8 cellular contexts compared by ENCODE assay signal in the genomic region with DNA sequence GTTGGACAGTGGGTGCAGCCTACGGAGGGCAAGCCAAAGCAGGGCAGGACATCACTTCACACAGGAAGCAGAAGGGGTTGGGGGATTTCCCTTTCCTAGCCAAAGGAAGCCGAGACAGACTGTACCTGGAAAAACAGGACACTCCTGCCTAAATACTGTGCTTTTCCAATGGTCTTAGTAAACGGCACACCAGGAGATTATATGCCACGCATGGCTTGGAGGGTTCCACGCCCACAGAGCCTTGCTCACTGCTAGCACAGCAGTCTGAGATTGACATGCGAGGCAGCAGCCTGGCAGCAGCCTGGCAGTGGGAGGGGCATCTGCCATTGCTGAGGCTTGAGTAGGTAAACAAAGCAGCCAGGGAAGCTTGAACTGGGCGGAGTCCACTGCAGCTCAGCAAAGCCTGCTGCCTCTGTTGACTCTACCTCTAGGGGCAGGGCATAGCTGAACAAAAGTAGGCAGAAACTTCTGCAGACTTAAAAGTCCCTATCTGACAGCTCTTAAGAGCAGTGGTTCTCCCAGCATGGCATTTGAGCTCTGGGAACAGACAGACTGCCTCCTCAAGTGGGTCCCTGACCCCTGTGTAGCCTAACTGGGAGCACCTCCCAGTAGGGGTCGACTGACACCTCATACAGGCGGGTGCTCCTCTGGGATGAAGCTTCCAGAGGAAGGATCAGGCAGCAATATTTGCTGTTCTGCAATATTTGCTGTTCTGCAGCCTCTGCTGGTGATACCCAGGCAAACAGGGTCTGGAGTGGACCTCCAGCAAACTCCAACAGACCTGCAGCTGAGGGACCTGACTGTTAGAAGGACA. TPM values are rescaled to one million over a fixed set of nuclear protein-coding genes. Genes with fewer than 3 reads are reported as not detected.
A peak's percentile ranks its signal among the peaks of the same experiment; 100 is the strongest.
DNase-seq lines count a peak whose midpoint lies in the region; ATAC-seq and TF ChIP-seq lines count a peak whose summit lies in the region.
"Not testable (repeated sequence)": the region's sequence is repeated elsewhere in the genome, so short reads cannot be mapped to it uniquely, and the experiment has no call there.

No MANE protein-coding gene starts in this region.

- in situ Hi-C loops in transverse colon (cut with MboI; ENCODE audit: low pct_ligation_motif_present in 1 of 4, low pct_unique_long_range_greater_than_20kb in 1 of 4, low sequenced_read_pairs in 3 of 4) = loop anchor here in 1 of 4 donors (25.0 kb wide), 1 partner anchor 405 kb away; a partner anchor contains a TSS

- H3K9me3 ChIP-seq in esophagus squamous epithelium, prostate gland, transverse colon: not testable (repeated sequence)

- H3K36me3 ChIP-seq in esophagus squamous epithelium, prostate gland, transverse colon: not testable (repeated sequence)

- CTCF ChIA-PET in WTC11 (lab: Charles Lee) = interaction anchor here (0.7 to 2.9 kb wide), 10 partner anchors 9 to 117 kb away, joined by 3 to 20 read pairs (median 5); a partner anchor contains a TSS

- H3K27ac ChIP-seq in esophagus squamous epithelium = peak overlapping the region in 2 of 4 donors; percentile 44 to 53
- H3K27ac ChIP-seq in prostate gland = not testable (repeated sequence)
- H3K27ac ChIP-seq in transverse colon = peak overlapping the region in 1 of 4 donors; percentile 47

- H3K4me3 ChIP-seq in esophagus squamous epithelium, prostate gland, transverse colon: not testable (repeated sequence)

- POLR2A ChIA-PET in WTC11 (lab: Charles Lee) = interaction anchor here (1.2 kb wide), 1 partner anchor 117 kb away, joined by 3 read pairs; no protein-coding TSS in a partner anchor

- TF ChIP-seq POLR2A in esophagus squamous epithelium (IDR thresholded peaks at IDR 0.05); prostate gland (IDR thresholded peaks at IDR 0.05); transverse colon (IDR thresholded peaks at IDR 0.05): not testable (repeated sequence)

- peaks cover 0 to 19% (median 0%) of the 10 kb centered on the region in 3 donors for H3K4me1 ChIP-seq in esophagus squamous epithelium
- H3K4me1 ChIP-seq in prostate gland (replicated peaks); transverse colon: not testable (repeated sequence)

- ATAC-seq in WTC11 = peak; percentile 63

- H3K27me3 ChIP-seq in esophagus squamous epithelium; prostate gland (replicated peaks; ENCODE audit: insufficient read depth); transverse colon: not testable (repeated sequence)

- not testable (repeated sequence) for H3K4me1 Mint-ChIP-seq in WTC11

- DNase-seq in EL (peak; percentile 15), NCI-H1092 treated with DMSO at 0.1 percent for 48 hours (lab: John Stamatoyannopoulos, UW) (peak; percentile 54), NCI-H82 (lab: John Stamatoyannopoulos, UW) (peak; percentile 66), WTC11 (ENCODE audit: low spot score) (peak; percentile 56), prostate gland (ENCODE audit: low spot score) (peak; percentile 21), transverse colon (peak; percentile 90)
- peak; percentile 77 for DNase-seq in activated effector memory CD4-positive, alpha-beta T cell treated with Interleukin-2 at 50 U/mL for 16 hours
- DNase-seq in esophagus squamous epithelium (lab: John Stamatoyannopoulos, UW) = not testable (repeated sequence)

- intact Hi-C loops in esophagus squamous epithelium (cut with DNase I); prostate gland (cut with DNase I); transverse colon (cut with DNase I; ENCODE audit: low total_unique reads): not testable (repeated sequence)

- 25 to 63% methylated on average over 2 to 6 of the region's 9 CpGs for WGBS in esophagus squamous epithelium, 2 donors
- WGBS in prostate gland = 78% methylated on average over 9 of the region's 9 CpGs
- WGBS in transverse colon (ENCODE audit: low coverage in 1 of 2), 2 donors = 54% methylated on average over 9 of the region's 9 CpGs; no CpG with 5 or more reads in 1 of the 2 donors

- H3K4me3 Mint-ChIP-seq in WTC11 = not testable (repeated sequence)

- H3K36me3 Mint-ChIP-seq in WTC11 = not testable (repeated sequence)

- not testable (repeated sequence) for TF ChIP-seq EP300 in transverse colon (IDR thresholded peaks at IDR 0.05; ENCODE audit: low read depth)

- not testable (repeated sequence) for H3K27ac Mint-ChIP-seq in WTC11

- peaks cover 11% of the 10 kb centered on the region for H3K9me3 Mint-ChIP-seq in WTC11

- peaks cover 37% of the 10 kb centered on the region for H3K27me3 Mint-ChIP-seq in WTC11 (ENCODE audit: low read depth)

- not testable (repeated sequence) for TF ChIP-seq CTCF in WTC11 (IDR thresholded peaks at IDR 0.05)
- TF ChIP-seq CTCF in esophagus squamous epithelium (IDR thresholded peaks at IDR 0.05) (peak in 4 of 6 experiments; percentile 21 to 53 (median 32)), prostate gland (IDR thresholded peaks at IDR 0.05) (peak in 1 of 4 experiments; percentile 13), transverse colon (IDR thresholded peaks at IDR 0.05) (peak in 3 of 5 experiments; percentile 20 to 40 (median 33))

RNA-seq across cellular contexts. Expression of a gene that starts 10.1 kb away (rescaled TPM):
- 14.7 to 17.1 TPM (median 16.8 TPM) in 3 replicates for total RNA-seq in WTC11 (2021)
- total RNA-seq in esophagus squamous epithelium = 10 to 100 TPM; 17.0 to 42.8 (median 28.2) TPM
- total RNA-seq in prostate gland = 10 to 100 TPM; 21.2 to 24.1 TPM
- total RNA-seq in transverse colon = 100 to 1,000 TPM in 1 of 4 donors, 10 to 100 TPM in 3; 19.8 to 110 (median 29.3) TPM

RNA-seq across cellular contexts. Expression of a gene that starts 34.7 kb away (rescaled TPM):
- total RNA-seq in WTC11 (2021) (11.3 to 12.8 TPM (median 11.4 TPM) in 3 replicates), esophagus squamous epithelium (10 to 100 TPM; 20.5 to 38.0 (median 25.2) TPM), prostate gland (10 to 100 TPM; 20.2 to 33.4 TPM), transverse colon (10 to 100 TPM in 1 of 4 donors, 1 to 10 TPM in 3; 2.6 to 24.5 (median 6.8) TPM)
